Comparison of ENCODE assay signal across 22 cellular contexts in genomic region chr5:62979472-62979871, GRCh38.
DNase-seq lines count a peak whose midpoint lies in the region; ATAC-seq, FAIRE-seq and TF ChIP-seq lines count a peak whose summit lies in the region.
"Had no signal": no experiment of that assay in that cellular context is flagged by ENCODE, and none has a peak within 500 bp of the region (broad histone marks: within the 10 kb centered on the region; RNA-seq: fewer than 3 reads in every experiment).

No MANE protein-coding gene starts in this region.

- peaks cover 18% of the 10 kb centered on the region for H3K4me1 Mint-ChIP-seq in GM23338
- H3K4me1 Mint-ChIP-seq: B cell had no signal

- no peak overlapping the region for H3K4me2 ChIP-seq in A549
- H3K4me2 ChIP-seq in GM23338: no peak overlapping the region
- no peak overlapping the region for H3K4me2 ChIP-seq in H1 (ENCODE audit: insufficient read depth in 1 of 2, low read depth in 2 of 2, low read length in 2 of 2)
- H3K4me2 ChIP-seq: BLaER1 treated with 17β-estradiol and CSF1 and Interleukin-3, amounts not matched to agents 10 nM and 100 nM had no signal

- H3K27me3 Mint-ChIP-seq in GM23338 (ENCODE audit: insufficient read depth, low read depth, poor library complexity): peaks cover 4% of the 10 kb centered on the region
- H3K27me3 Mint-ChIP-seq: B cell; CD4-positive, alpha-beta T cell had no signal

- H2BK15ac ChIP-seq in H1 (ENCODE audit: low read length): no peak overlapping the region

- H3K4me3 ChIP-seq in A549 (no peak overlapping the region), GM23338 (no peak overlapping the region), H1 (ENCODE audit: extremely low read depth in 1 of 4, insufficient read depth in 2 of 4, low read depth in 3 of 4, low read length in 4 of 4) (no peak overlapping the region), esophagus muscularis mucosa (no peak overlapping the region)
- H3K4me3 ChIP-seq: BLaER1 treated with 17β-estradiol and CSF1 and Interleukin-3, amounts not matched to agents 10 nM and 100 nM; GM12878 had no signal

- H3K36me3 Mint-ChIP-seq in GM23338 (ENCODE audit: low read depth): no peaks in the 10 kb centered on the region; the same call in 2 of the 3 replicates
- H3K36me3 Mint-ChIP-seq: CD8-positive, alpha-beta T cell had no signal

- H3K36me3 ChIP-seq in GM23338 (ENCODE audit: insufficient read depth): no peaks in the 10 kb centered on the region
- no peaks in the 10 kb centered on the region for H3K36me3 ChIP-seq in H1 (ENCODE audit: control insufficient read depth in 2 of 4, insufficient read depth in 4 of 4, low read length in 3 of 4)
- no peaks in the 10 kb centered on the region for H3K36me3 ChIP-seq in esophagus muscularis mucosa
- H3K36me3 ChIP-seq: BLaER1 treated with 17β-estradiol and CSF1 and Interleukin-3, amounts not matched to agents 10 nM and 100 nM had no signal

- H3K9me2 ChIP-seq in GM23338 (ENCODE audit: insufficient read depth): peaks cover 7% of the 10 kb centered on the region; the same call in 1 of the 2 replicates

- no peak overlapping the region for H2BK12ac ChIP-seq in H1 (ENCODE audit: low read depth, low read length)

- TF ChIP-seq EP300 in A549 (IDR thresholded peaks at IDR 0.05) (no peak), H1 (IDR thresholded peaks at IDR 0.05; ENCODE audit: borderline replicate concordance in 1 of 2, low read depth in 2 of 2, low read length in 2 of 2) (no peak), esophagus muscularis mucosa (IDR thresholded peaks at IDR 0.05) (no peak)

- no peaks in the 10 kb centered on the region for H3K9me3 ChIP-seq in A549
- H3K9me3 ChIP-seq in H1 (ENCODE audit: insufficient read depth in 2 of 2, low read depth in 1 of 2, low read length in 1 of 2): no peaks in the 10 kb centered on the region
- no peaks in the 10 kb centered on the region for H3K9me3 ChIP-seq in esophagus muscularis mucosa

- H4K5ac ChIP-seq in H1 (ENCODE audit: insufficient read length, low read depth, low read length): no peak overlapping the region

- no peaks in the 10 kb centered on the region for H4K20me1 ChIP-seq in GM23338 (replicated peaks; ENCODE audit: insufficient read depth)
- no peaks in the 10 kb centered on the region for H4K20me1 ChIP-seq in H1 (replicated peaks in 1 of 2; ENCODE audit: control insufficient read depth in 1 of 2, insufficient read depth in 2 of 2, low read length in 2 of 2)
- H4K20me1 ChIP-seq: BLaER1 treated with 17β-estradiol and CSF1 and Interleukin-3, amounts not matched to agents 10 nM and 100 nM had no signal

- TF ChIP-seq CTCF in A549 (IDR thresholded peaks at IDR 0.05) (no peak), GM23338 (conservative IDR thresholded peaks at IDR 0.05; ENCODE audit: low read depth in 2 of 2) (no peak), H1 (IDR thresholded peaks at IDR 0.05; ENCODE audit: control extremely low read depth in 1 of 3, insufficient read depth in 1 of 3, low read depth in 1 of 3, low read length in 3 of 3) (no peak), esophagus muscularis mucosa (IDR thresholded peaks at IDR 0.05) (no peak)

- H3K23me2 ChIP-seq in H1 (ENCODE audit: low read depth, low read length): no peaks in the 10 kb centered on the region

- H3K27ac ChIP-seq in A549 (no peak overlapping the region), GM23338 (ENCODE audit: low read depth) (no peak overlapping the region), H1 (ENCODE audit: low read depth, low read length) (no peak overlapping the region), esophagus muscularis mucosa (replicated peaks in 1 of 4) (no peak overlapping the region)
- H3K27ac ChIP-seq: BLaER1 treated with 17β-estradiol and CSF1 and Interleukin-3, amounts not matched to agents 10 nM and 100 nM; C4-2B had no signal

- no peak overlapping the region for H4K8ac ChIP-seq in H1 (ENCODE audit: extremely low read depth, insufficient read depth, low read length)

- H3K79me1 ChIP-seq in H1 (ENCODE audit: low read depth, low read length): no peaks in the 10 kb centered on the region

- no peak overlapping the region for H4K91ac ChIP-seq in H1 (replicated peaks; ENCODE audit: insufficient read length, low read length)

- DNase-seq in A549 (ENCODE audit: low read depth in 1 of 2, low spot score in 1 of 2) (no peak), GM23338 (ENCODE audit: low spot score) (no peak), H1 (ENCODE audit: low read depth in 1 of 2, low spot score in 2 of 2) (no peak), GM03348 (ENCODE audit: low spot score) (no peak), esophagus muscularis mucosa (ENCODE audit: extremely low spot score) (no peak)
- DNase-seq: 8988T; AML-193; Caco-2; Calu3; CD4-positive, alpha-beta T cell; CD8-positive, alpha-beta T cell; DMS79 treated with DMSO at 0.1 percent for 48 hours; GF-D8 had no signal

- TF ChIP-seq POLR2A in A549 (IDR thresholded peaks at IDR 0.05; ENCODE audit: low read length): no peak
- no peak for TF ChIP-seq POLR2A in H1 (IDR thresholded peaks at IDR 0.05; ENCODE audit: control extremely low read depth in 1 of 2, low read depth in 2 of 2, low read length in 2 of 2)
- no peak for TF ChIP-seq POLR2A in esophagus muscularis mucosa (IDR thresholded peaks at IDR 0.05; ENCODE audit: low read depth)

- WGBS in A549 (ENCODE audit: missing lambda C conversion rate): 28% methylated on average over 5 of the region's 5 CpGs
- 96% methylated on average over 5 of the region's 5 CpGs; no CpG with 5 or more reads in 1 of the 2 experiments for WGBS in H1 (ENCODE audit: extremely low coverage in 1 of 2, insufficient coverage in 1 of 2, insufficient read length in 1 of 2, insufficient replicate concordance in 2 of 2, low coverage in 1 of 2, low lambda C conversion rate in 2 of 2, missing lambda C conversion rate in 1 of 2), 2 experiments
- WGBS in esophagus muscularis mucosa: 86% methylated on average over 5 of the region's 5 CpGs

- H3K18ac ChIP-seq in H1 (ENCODE audit: extremely low read depth, low read length): no peak overlapping the region

- H3K9ac ChIP-seq in H1 (replicated peaks in 1 of 4; ENCODE audit: extremely low read depth in 1 of 4, low read depth in 3 of 4, low read length in 3 of 4): no peak overlapping the region
- H3K9ac ChIP-seq: BLaER1 treated with 17β-estradiol and CSF1 and Interleukin-3, amounts not matched to agents 10 nM and 100 nM had no signal

- no peak overlapping the region for H3K23ac ChIP-seq in H1 (ENCODE audit: insufficient read length)

- no peak overlapping the region for H2AK5ac ChIP-seq in H1 (ENCODE audit: low read depth, low read length)

- H3K56ac ChIP-seq in H1 (replicated peaks; ENCODE audit: insufficient read length, low read depth, low read length): no peak overlapping the region

- H3K14ac ChIP-seq in H1 (ENCODE audit: insufficient read length): no peak overlapping the region

- H3K4me3 Mint-ChIP-seq in GM23338: no peak overlapping the region
- H3K4me3 Mint-ChIP-seq: B cell; CD4-positive, alpha-beta T cell; CD8-positive, alpha-beta T cell had no signal

- H3K27ac Mint-ChIP-seq in GM23338: no peak overlapping the region
- H3K27ac Mint-ChIP-seq: B cell; CD4-positive, alpha-beta T cell; CD8-positive, alpha-beta T cell had no signal

- no peaks in the 10 kb centered on the region for H3F3A ChIP-seq in GM23338 (replicated peaks; ENCODE audit: low read depth)

- H3K9me3 Mint-ChIP-seq in GM23338: no peaks in the 10 kb centered on the region; the same call in 1 of the 3 replicates
- H3K9me3 Mint-ChIP-seq: CD4-positive, alpha-beta T cell; CD8-positive, alpha-beta T cell had no signal

- intact Hi-C loops in esophagus muscularis mucosa (cut with DNase I): no loop called here

- CTCF ChIA-PET in A549 (lab: Yijun Ruan, JAX): no interaction called here
- CTCF ChIA-PET in H1 (lab: Charles Lee; ENCODE audit: partially characterized antibody): no interaction called here

- H3K27me3 ChIP-seq in GM23338 (ENCODE audit: insufficient read depth) (no peaks in the 10 kb centered on the region), H1 (replicated peaks in 1 of 4; ENCODE audit: control insufficient read depth in 3 of 4, extremely low read depth in 1 of 4, insufficient read depth in 3 of 4, low read length in 3 of 4) (no peaks in the 10 kb centered on the region), esophagus muscularis mucosa (no peaks in the 10 kb centered on the region)
- H3K27me3 ChIP-seq: BLaER1 treated with 17β-estradiol and CSF1 and Interleukin-3, amounts not matched to agents 10 nM and 100 nM had no signal

- peak overlapping the region; percentile 25; the same call in 1 of the 2 replicates for H2AFZ ChIP-seq in GM23338
- H2AFZ ChIP-seq in H1 (ENCODE audit: low read length): no peak overlapping the region

- no peaks in the 10 kb centered on the region for H3K79me2 ChIP-seq in GM23338 (replicated peaks; ENCODE audit: insufficient read depth)
- no peaks in the 10 kb centered on the region for H3K79me2 ChIP-seq in H1 (ENCODE audit: control insufficient read depth in 1 of 2, insufficient read depth in 2 of 2, low read length in 2 of 2)

- FAIRE-seq in A549 (lab: Jason Lieb, UNC): no peak
- FAIRE-seq in H1 (lab: Jason Lieb, UNC): no peak
- FAIRE-seq: A204.1, D721Med, G401.6, GM12878, GM12892, GM18507 had no signal

- no peak overlapping the region for H2BK20ac ChIP-seq in H1 (ENCODE audit: low read length)

- POLR2A ChIA-PET in A549 (lab: Yijun Ruan, JAX) (no interaction called here), H1 (lab: Charles Lee; ENCODE audit: partially characterized antibody) (no interaction called here)

- no peak overlapping the region for H2BK5ac ChIP-seq in H1 (ENCODE audit: low read depth, low read length)

- no peak for TF ChIP-seq RAD21 in A549 (conservative IDR thresholded peaks at IDR 0.05 in 1 of 2, IDR thresholded peaks at IDR 0.05 in 1 of 2)
- TF ChIP-seq RAD21 in H1 (IDR thresholded peaks at IDR 0.05 in 1 of 2, conservative IDR thresholded peaks at IDR 0.05 in 1 of 2; ENCODE audit: low read depth in 2 of 2, low read length in 2 of 2): no peak

- no peaks in the 10 kb centered on the region for H3K4me1 ChIP-seq in A549
- peaks cover 13% of the 10 kb centered on the region; the same call in 1 of the 2 replicates for H3K4me1 ChIP-seq in GM23338 (ENCODE audit: insufficient read depth)
- peaks cover 0 to 4% (median under 1%) of the 10 kb centered on the region in 4 experiments; a peak in 3 of 7 replicates for H3K4me1 ChIP-seq in H1 (replicated peaks in 1 of 4; ENCODE audit: control insufficient read depth in 3 of 4, insufficient read depth in 4 of 4, low read length in 3 of 4)
- no peaks in the 10 kb centered on the region for H3K4me1 ChIP-seq in esophagus muscularis mucosa
- H3K4me1 ChIP-seq: Caco-2 had no signal

- ATAC-seq in A549 (no peak), GM23338 (no peak)
- ATAC-seq: CD8-positive, alpha-beta T cell; GM12878 had no signal

- H3K4ac ChIP-seq in H1 (replicated peaks; ENCODE audit: insufficient read length, low read depth, low read length): no peak overlapping the region

- no peak overlapping the region for H2BK120ac ChIP-seq in H1 (replicated peaks; ENCODE audit: low read depth, low read length)

TF ChIP-seq in A549, 52 proteins besides CTCF, POLR2A, EP300 and RAD21 (continues in another document):
- no peak for TF ChIP-seq EHMT2 (IDR thresholded peaks at IDR 0.05; ENCODE audit: low read depth)
- peak; percentile 51 for TF ChIP-seq MAFK (IDR thresholded peaks at IDR 0.05; ENCODE audit: partially characterized antibody)

TF ChIP-seq in GM23338, 12 proteins besides CTCF, POLR2A, EP300 and RAD21 (continues in another document):
- TF ChIP-seq STAT1 (IDR thresholded peaks at IDR 0.05; ENCODE audit: unreplicated experiment): no peak

Comparison
In these comparisons a context has a peak if more than half of its experiments do, and no peak if none do; other contexts are left out.
1. Of the 18 proteins assayed by ChIP-seq in both H1 and A549: peak only in H1: none; only in A549: none; in both: MAFK; in neither: 17.